ENCODE assay signal across 26 cellular contexts in the genomic region with DNA sequence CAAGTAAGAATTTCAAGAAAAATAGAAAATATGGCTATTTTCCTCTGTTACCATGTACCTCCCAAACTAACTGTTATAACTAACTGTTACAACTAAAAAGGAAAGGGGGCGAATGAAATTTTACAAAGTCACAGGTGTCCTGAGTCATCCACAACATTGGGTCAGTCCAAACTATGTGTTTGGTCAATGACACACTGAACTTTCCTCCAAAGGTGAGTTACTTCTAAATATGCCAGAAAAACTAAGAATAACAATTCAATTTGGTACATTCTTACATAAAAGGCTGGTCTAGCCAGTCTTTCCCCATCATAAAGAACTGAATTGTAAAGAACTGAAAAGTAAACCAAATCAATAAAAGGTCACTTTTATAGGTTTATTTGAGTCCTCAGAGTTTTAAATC. TPM values are rescaled to one million over a fixed set of nuclear protein-coding genes. Genes with fewer than 3 reads are reported as not detected.
A peak's percentile ranks its signal among the peaks of the same experiment; 100 is the strongest.
DNase-seq lines count a peak whose midpoint lies in the region; ATAC-seq and TF ChIP-seq lines count a peak whose summit lies in the region.
"Had no signal": no experiment of that assay in that cellular context is flagged by ENCODE, and none has a peak within 500 bp of the region (broad histone marks: within the 10 kb centered on the region; RNA-seq: fewer than 3 reads in every experiment).

No MANE protein-coding gene starts in this region.

- intact Hi-C loops in right lobe of liver (cut with DNase I) = no loop called here
- intact Hi-C loops in CD4-positive, alpha-beta memory T cell (cut with micrococcal nuclease) = no loop called here
- intact Hi-C loops in activated T-helper 2 cell treated with anti-CD3 and anti-CD28 coated beads, Interferon-gamma antibody, Interleukin-2, Interleukin-4, amounts not matched to agents 10 μg/mL and 5 μg/mL and 100 μg/mL, durations not matched to agents 14 hours and 24 hours and 36 hours (cut with micrococcal nuclease) = no loop called here

- CTCF ChIA-PET in CD4-positive, alpha-beta memory T cell (lab: Charles Lee; ENCODE audit: partially characterized antibody) = interaction anchor here (0.9 kb wide), 1 partner anchor 13 kb away, joined by 3 read pairs; no protein-coding TSS in a partner anchor

- TF ChIP-seq POLR2A in right lobe of liver (IDR thresholded peaks at IDR 0.05) = no peak

- peaks cover 15% of the 10 kb centered on the region for H3K36me3 Mint-ChIP-seq in activated naive CD8-positive, alpha-beta T cell treated with anti-CD3 and anti-CD28 coated beads for 36 hours
- peaks cover 19 to 23% of the 10 kb centered on the region in 2 donors for H3K36me3 Mint-ChIP-seq in CD4-positive, alpha-beta memory T cell
- peaks cover 39% of the 10 kb centered on the region for H3K36me3 Mint-ChIP-seq in activated T-helper 2 cell treated with anti-CD3 and anti-CD28 coated beads, Interferon-gamma antibody, Interleukin-2, Interleukin-4, amounts not matched to agents 10 μg/mL and 5 μg/mL and 100 μg/mL, durations not matched to agents 14 hours and 24 hours and 36 hours (ENCODE audit: low read depth)

- POLR2A ChIA-PET in CD4-positive, alpha-beta memory T cell (lab: Charles Lee; ENCODE audit: partially characterized antibody) = no interaction called here

- no peak overlapping the region for H3K9ac ChIP-seq in OCI-LY1 (ENCODE audit: low read length)

- H3K36me3 ChIP-seq in OCI-LY1 (ENCODE audit: insufficient read depth, low read length) (peaks cover 59% of the 10 kb centered on the region), right lobe of liver (peaks cover 0 to 19% (median 0%) of the 10 kb centered on the region in 4 donors)
- H3K36me3 ChIP-seq in CD4-positive, alpha-beta memory T cell (ENCODE audit: insufficient read depth, low read length) = no peaks in the 10 kb centered on the region

- H3K9me2 ChIP-seq in OCI-LY1 (ENCODE audit: low read depth, low read length) = no peaks in the 10 kb centered on the region

- no peak overlapping the region for H3K4me3 Mint-ChIP-seq in activated naive CD8-positive, alpha-beta T cell treated with anti-CD3 and anti-CD28 coated beads for 36 hours
- H3K4me3 Mint-ChIP-seq in CD4-positive, alpha-beta memory T cell = no peak overlapping the region
- H3K4me3 Mint-ChIP-seq in activated T-helper 2 cell treated with anti-CD3 and anti-CD28 coated beads, Interferon-gamma antibody, Interleukin-2, Interleukin-4, amounts not matched to agents 10 μg/mL and 5 μg/mL and 100 μg/mL, durations not matched to agents 14 hours and 24 hours and 36 hours (ENCODE audit: low read depth) = no peak overlapping the region
- H3K4me3 Mint-ChIP-seq: CD8-positive, alpha-beta memory T cell had no signal

- H2AFZ ChIP-seq in OCI-LY1 (ENCODE audit: low read length) = no peak overlapping the region

- H3F3A ChIP-seq in OCI-LY1 (ENCODE audit: insufficient read depth, low read length) = peaks cover 4% of the 10 kb centered on the region; the same call in 1 of the 2 replicates

- H3K4me1 Mint-ChIP-seq in activated naive CD8-positive, alpha-beta T cell treated with anti-CD3 and anti-CD28 coated beads for 36 hours = peaks cover 30% of the 10 kb centered on the region
- peaks cover 28 to 56% (median 38%) of the 10 kb centered on the region in 4 donors for H3K4me1 Mint-ChIP-seq in CD4-positive, alpha-beta memory T cell
- H3K4me1 Mint-ChIP-seq in activated T-helper 2 cell treated with anti-CD3 and anti-CD28 coated beads, Interferon-gamma antibody, Interleukin-2, Interleukin-4, amounts not matched to agents 10 μg/mL and 5 μg/mL and 100 μg/mL, durations not matched to agents 14 hours and 24 hours and 36 hours (ENCODE audit: low read depth) = peaks cover 31% of the 10 kb centered on the region

- H3K4me2 ChIP-seq in OCI-LY1 (ENCODE audit: low read length) = no peak overlapping the region

- H3K4me3 ChIP-seq in OCI-LY1 (ENCODE audit: low read depth, low read length, poor library complexity, severe bottlenecking) = no peak overlapping the region
- no peak overlapping the region for H3K4me3 ChIP-seq in right lobe of liver
- no peak overlapping the region for H3K4me3 ChIP-seq in CD4-positive, alpha-beta memory T cell (ENCODE audit: low read length in 2 of 2)
- H3K4me3 ChIP-seq: GM12878, MG63, Peyer's patch, SK-N-MC had no signal

- no peak overlapping the region for H3K27ac Mint-ChIP-seq in activated naive CD8-positive, alpha-beta T cell treated with anti-CD3 and anti-CD28 coated beads for 36 hours
- H3K27ac Mint-ChIP-seq in CD4-positive, alpha-beta memory T cell = no peak overlapping the region
- H3K27ac Mint-ChIP-seq in activated T-helper 2 cell treated with anti-CD3 and anti-CD28 coated beads, Interferon-gamma antibody, Interleukin-2, Interleukin-4, amounts not matched to agents 10 μg/mL and 5 μg/mL and 100 μg/mL, durations not matched to agents 14 hours and 24 hours and 36 hours = no peak overlapping the region

- peak; percentile 37 to 64 (median 52) for ATAC-seq in right lobe of liver
- ATAC-seq: GM12878 had no signal

- DNase-seq in right lobe of liver (no peak), NK-92 (lab: John Stamatoyannopoulos, UW; ENCODE audit: unreplicated experiment) (no peak)
- no peak for DNase-seq in activated naive CD8-positive, alpha-beta T cell treated with anti-CD3 and anti-CD28 coated beads for 36 hours
- DNase-seq in CD4-positive, alpha-beta memory T cell = no peak
- no peak for DNase-seq in activated T-helper 2 cell treated with anti-CD3 and anti-CD28 coated beads, Interferon-gamma antibody, Interleukin-2, Interleukin-4, amounts not matched to agents 10 μg/mL and 5 μg/mL and 100 μg/mL, durations not matched to agents 14 hours and 24 hours and 36 hours (ENCODE audit: low spot score)
- DNase-seq: C1 segment of cervical spinal cord; CD8-positive, alpha-beta memory T cell; DMS 273 treated with DMSO at 0.1 percent for 48 hours; DMS79; EL; GDM1; KG1; MG63; NCI-H1105 treated with DMSO at 0.1 percent for 48 hours; NCI-H146; NCI-H1930; NCI-H2107; NCI-H524 treated with DMSO at 0.1 percent for 48 hours; NCI-H774; NK-92 treated with Interleukin-12 subunit alpha and Interleukin-12 subunit beta, amount 100 ng/mL, for 24 hours; Peyer's patch; SIG-M5 had no signal

- peaks cover 50% of the 10 kb centered on the region for H3K79me2 ChIP-seq in OCI-LY1 (ENCODE audit: insufficient read depth, low read length)

- H3K27me3 Mint-ChIP-seq in activated naive CD8-positive, alpha-beta T cell treated with anti-CD3 and anti-CD28 coated beads for 36 hours = no peaks in the 10 kb centered on the region
- no peaks in the 10 kb centered on the region for H3K27me3 Mint-ChIP-seq in CD4-positive, alpha-beta memory T cell
- no peaks in the 10 kb centered on the region for H3K27me3 Mint-ChIP-seq in activated T-helper 2 cell treated with anti-CD3 and anti-CD28 coated beads, Interferon-gamma antibody, Interleukin-2, Interleukin-4, amounts not matched to agents 10 μg/mL and 5 μg/mL and 100 μg/mL, durations not matched to agents 14 hours and 24 hours and 36 hours (ENCODE audit: low read depth)
- H3K27me3 Mint-ChIP-seq: CD8-positive, alpha-beta memory T cell had no signal

- H3K27me3 ChIP-seq in OCI-LY1 (ENCODE audit: insufficient read depth, low read length) (no peaks in the 10 kb centered on the region), right lobe of liver (no peaks in the 10 kb centered on the region)
- no peaks in the 10 kb centered on the region for H3K27me3 ChIP-seq in CD4-positive, alpha-beta memory T cell (ENCODE audit: insufficient read depth, low read length)
- H3K27me3 ChIP-seq: MG63, Peyer's patch had no signal

- no peak for TF ChIP-seq CTCF in OCI-LY1 (IDR thresholded peaks at IDR 0.05; ENCODE audit: low read length)
- no peak for TF ChIP-seq CTCF in VCaP (conservative IDR thresholded peaks at IDR 0.05)
- no peak for TF ChIP-seq CTCF in right lobe of liver (IDR thresholded peaks at IDR 0.05)

- peaks cover 45% of the 10 kb centered on the region for H3K4me1 ChIP-seq in OCI-LY1 (ENCODE audit: insufficient read depth, low read length, severe bottlenecking)
- H3K4me1 ChIP-seq in right lobe of liver = peaks cover 0 to 48% (median 14%) of the 10 kb centered on the region in 4 donors
- H3K4me1 ChIP-seq in CD4-positive, alpha-beta memory T cell (ENCODE audit: insufficient read depth, low read length) = peaks cover 40% of the 10 kb centered on the region

- WGBS in right lobe of liver (ENCODE audit: insufficient coverage, low coverage, low lambda C conversion rate, missing lambda C conversion rate) = 47% methylated on average over 1 of the region's 1 CpG

- peak overlapping the region; percentile 34 for H3K27ac ChIP-seq in OCI-LY1 (ENCODE audit: low read depth, low read length, poor library complexity, severe bottlenecking)
- peak overlapping the region; percentile 50 for H3K27ac ChIP-seq in VCaP
- peak overlapping the region in 2 of 3 donors; percentile 45 to 47 for H3K27ac ChIP-seq in right lobe of liver
- no peak overlapping the region for H3K27ac ChIP-seq in CD4-positive, alpha-beta memory T cell (ENCODE audit: low read depth, low read length)
- H3K27ac ChIP-seq: Peyer's patch, SK-N-MC had no signal

- peaks cover 3% of the 10 kb centered on the region; the same call in 1 of the 2 replicates for H3K9me3 ChIP-seq in OCI-LY1 (ENCODE audit: low read length)
- H3K9me3 ChIP-seq in right lobe of liver = no peaks in the 10 kb centered on the region
- no peaks in the 10 kb centered on the region for H3K9me3 ChIP-seq in CD4-positive, alpha-beta memory T cell (ENCODE audit: control insufficient read depth in 1 of 2, low read length in 2 of 2)
- H3K9me3 ChIP-seq: MG63, Peyer's patch had no signal

- no peaks in the 10 kb centered on the region for H3K9me3 Mint-ChIP-seq in activated naive CD8-positive, alpha-beta T cell treated with anti-CD3 and anti-CD28 coated beads for 36 hours
- no peaks in the 10 kb centered on the region for H3K9me3 Mint-ChIP-seq in CD4-positive, alpha-beta memory T cell
- H3K9me3 Mint-ChIP-seq in activated T-helper 2 cell treated with anti-CD3 and anti-CD28 coated beads, Interferon-gamma antibody, Interleukin-2, Interleukin-4, amounts not matched to agents 10 μg/mL and 5 μg/mL and 100 μg/mL, durations not matched to agents 14 hours and 24 hours and 36 hours = no peaks in the 10 kb centered on the region
- H3K9me3 Mint-ChIP-seq: CD8-positive, alpha-beta memory T cell had no signal

- H4K20me1 ChIP-seq in OCI-LY1 (ENCODE audit: insufficient read depth, low read length) = no peaks in the 10 kb centered on the region

RNA-seq across cellular contexts. Expression of a gene that starts 44.3 kb away (rescaled TPM):
- total RNA-seq in right lobe of liver = 10 to 100 TPM; 55.5 to 89.1 (median 67.1) TPM
- 10 to 100 TPM; 45.7 to 46.1 TPM for total RNA-seq in activated naive CD8-positive, alpha-beta T cell treated with anti-CD3 and anti-CD28 coated beads for 36 hours
- total RNA-seq in CD4-positive, alpha-beta memory T cell = 10 to 100 TPM; 68.6 to 70.7 TPM
- 10 to 100 TPM; 14.8 to 15.1 TPM for polyA plus RNA-seq in CD4-positive, alpha-beta memory T cell
- 68.7 and 72.9 TPM in 2 replicates for total RNA-seq in activated T-helper 2 cell treated with anti-CD3 and anti-CD28 coated beads, Interferon-gamma antibody, Interleukin-2, Interleukin-4, amounts not matched to agents 10 μg/mL and 5 μg/mL and 100 μg/mL, durations not matched to agents 14 hours and 24 hours and 36 hours
